In genomic region chr17:32877164-32877764, GRCh38 we compare ENCODE assay signal across 8 cellular contexts. TPM values are rescaled to one million over a fixed set of nuclear protein-coding genes. Genes with fewer than 3 reads are reported as not detected.
DNase-seq lines count a peak whose midpoint lies in the region; ATAC-seq and TF ChIP-seq lines count a peak whose summit lies in the region.

No MANE protein-coding gene starts in this region.

- ATAC-seq in HG02798 (IDR thresholded peaks at IDR 0.05; ENCODE audit: poor library complexity, unreplicated experiment), result peak; percentile 91

- TF ChIP-seq POLR2A in uterus (IDR thresholded peaks at IDR 0.05), result no peak

- TF ChIP-seq CTCF in GM12875 (IDR thresholded peaks at IDR 0.05; ENCODE audit: borderline replicate concordance, insufficient read depth, low read depth, low read length), result peak; percentile 94
- peak; percentile 74 to 100 (median 94) for TF ChIP-seq CTCF in uterus (IDR thresholded peaks at IDR 0.05)

- peaks cover 0 to 3% of the 10 kb centered on the region in 2 donors for H3K4me1 ChIP-seq in uterus

- H3K36me3 ChIP-seq in uterus, result no peaks in the 10 kb centered on the region

- peak overlapping the region; percentile 90 to 94 for H3K27ac ChIP-seq in uterus

- intact Hi-C loops in uterus (cut with DNase I; ENCODE audit: low total_unique reads), result loop anchor here (2.0 kb wide), 1 partner anchor 94 kb away; no protein-coding TSS in a partner anchor

- no peaks in the 10 kb centered on the region for H3K9me3 ChIP-seq in uterus

- no peaks in the 10 kb centered on the region for H3K27me3 ChIP-seq in uterus

- peak overlapping the region; percentile 79 for H3K4me3 ChIP-seq in GM12875 (ENCODE audit: low read depth, low read length)
- H3K4me3 ChIP-seq in uterus, result peak overlapping the region; percentile 63 to 87

- DNase-seq in NCI-H1436 (lab: John Stamatoyannopoulos, UW) (peak; percentile 96), T-helper 2 cell (peak; percentile 85 to 93 (median 91)), anterior cingulate cortex (lab: John Stamatoyannopoulos, UW) (peak in 55 of 58 donors; percentile 19 to 87 (median 74)), hepatic stellate cell (ENCODE audit: low spot score) (peak; percentile 89), putamen (ENCODE audit: low spot score) (peak; percentile 89), uterus (peak; percentile 89 to 95)

RNA-seq across cellular contexts. Expression of gene MYO1D, which starts 0.3 kb away (rescaled TPM):
- 10 to 100 TPM; 20.4 to 55.2 (median 30.6) TPM for total RNA-seq in uterus

RNA-seq across cellular contexts. Expression of gene TMEM98, which starts 50.7 kb away (rescaled TPM):
- 100 to 1,000 TPM in 2 of 4 donors, 10 to 100 TPM in 2; 87.8 to 176 (median 130) TPM for total RNA-seq in uterus

Comparison
In these comparisons a context has a peak if more than half of its experiments do, and no peak if none do; other contexts are left out.
1. Peak in every context shown above with its lines: DNase-seq, ATAC-seq, H3K4me3 ChIP-seq and H3K27ac ChIP-seq.